2 cellular contexts compared by ENCODE assay signal in the genomic region with DNA sequence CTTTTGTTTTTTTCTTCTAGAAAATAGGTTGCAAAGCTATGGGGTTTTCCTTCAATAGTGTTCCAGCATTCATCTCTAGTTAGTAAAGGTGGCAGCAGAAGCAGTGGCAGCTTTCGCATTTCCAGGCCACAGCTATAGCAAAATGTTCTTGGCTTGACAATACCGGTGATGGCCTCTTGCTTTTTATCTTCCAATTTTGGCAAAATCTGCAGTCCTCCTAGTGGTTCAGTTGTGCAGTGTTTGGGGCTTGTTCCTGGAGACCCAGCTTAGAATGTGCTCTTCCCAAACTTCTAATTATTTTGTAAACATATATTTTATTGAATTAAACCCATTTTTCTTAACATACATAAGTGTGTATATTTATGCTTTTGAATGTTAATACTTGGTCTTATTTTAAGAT.
TF ChIP-seq lines count a peak whose summit lies in the region.

No MANE protein-coding gene starts in this region.

TF ChIP-seq in IMR-90, 13 proteins besides CTCF, POLR2A, EP300 and RAD21:
- TF ChIP-seq RCOR1 (IDR thresholded peaks at IDR 0.05; ENCODE audit: insufficient replicate concordance, low read length) (no peak), CEBPB (IDR thresholded peaks at IDR 0.05; ENCODE audit: low read depth, low read length) (no peak), MXI1 (IDR thresholded peaks at IDR 0.05; ENCODE audit: borderline replicate concordance, low read depth, low read length) (no peak), FOS (IDR thresholded peaks at IDR 0.05; ENCODE audit: low read depth, low read length) (no peak), MAZ (IDR thresholded peaks at IDR 0.05; ENCODE audit: borderline replicate concordance, low read depth, low read length) (no peak)

TF ChIP-seq in GM12878, 131 proteins besides CTCF, POLR2A, EP300 and RAD21:
- TF ChIP-seq CHD1 (IDR thresholded peaks at IDR 0.05; ENCODE audit: low read depth, low read length) (no peak), IKZF1 (conservative IDR thresholded peaks at IDR 0.05) (no peak), SUZ12 (IDR thresholded peaks at IDR 0.05; ENCODE audit: unreplicated experiment) (no peak), SIN3A (IDR thresholded peaks at IDR 0.05; ENCODE audit: low read depth, low read length) (no peak), FOXK2 (IDR thresholded peaks at IDR 0.05) (no peak), ZNF217 (IDR thresholded peaks at IDR 0.05) (no peak), MYC (IDR thresholded peaks at IDR 0.05; ENCODE audit: insufficient read depth, insufficient read length, insufficient replicate concordance, low read length, severe bottlenecking) (no peak)
- TF ChIP-seq, protein P1, sequence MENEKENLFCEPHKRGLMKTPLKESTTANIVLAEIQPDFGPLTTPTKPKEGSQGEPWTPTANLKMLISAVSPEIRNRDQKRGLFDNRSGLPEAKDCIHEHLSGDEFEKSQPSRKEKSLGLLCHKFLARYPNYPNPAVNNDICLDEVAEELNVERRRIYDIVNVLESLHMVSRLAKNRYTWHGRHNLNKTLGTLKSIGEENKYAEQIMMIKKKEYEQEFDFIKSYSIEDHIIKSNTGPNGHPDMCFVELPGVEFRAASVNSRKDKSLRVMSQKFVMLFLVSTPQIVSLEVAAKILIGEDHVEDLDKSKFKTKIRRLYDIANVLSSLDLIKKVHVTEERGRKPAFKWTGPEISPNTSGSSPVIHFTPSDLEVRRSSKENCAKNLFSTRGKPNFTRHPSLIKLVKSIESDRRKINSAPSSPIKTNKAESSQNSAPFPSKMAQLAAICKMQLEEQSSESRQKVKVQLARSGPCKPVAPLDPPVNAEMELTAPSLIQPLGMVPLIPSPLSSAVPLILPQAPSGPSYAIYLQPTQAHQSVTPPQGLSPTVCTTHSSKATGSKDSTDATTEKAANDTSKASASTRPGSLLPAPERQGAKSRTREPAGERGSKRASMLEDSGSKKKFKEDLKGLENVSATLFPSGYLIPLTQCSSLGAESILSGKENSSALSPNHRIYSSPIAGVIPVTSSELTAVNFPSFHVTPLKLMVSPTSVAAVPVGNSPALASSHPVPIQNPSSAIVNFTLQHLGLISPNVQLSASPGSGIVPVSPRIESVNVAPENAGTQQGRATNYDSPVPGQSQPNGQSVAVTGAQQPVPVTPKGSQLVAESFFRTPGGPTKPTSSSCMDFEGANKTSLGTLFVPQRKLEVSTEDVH (IDR thresholded peaks at IDR 0.05; ENCODE audit: low read depth, partially characterized antibody), result no peak
- TF ChIP-seq, protein P2, sequence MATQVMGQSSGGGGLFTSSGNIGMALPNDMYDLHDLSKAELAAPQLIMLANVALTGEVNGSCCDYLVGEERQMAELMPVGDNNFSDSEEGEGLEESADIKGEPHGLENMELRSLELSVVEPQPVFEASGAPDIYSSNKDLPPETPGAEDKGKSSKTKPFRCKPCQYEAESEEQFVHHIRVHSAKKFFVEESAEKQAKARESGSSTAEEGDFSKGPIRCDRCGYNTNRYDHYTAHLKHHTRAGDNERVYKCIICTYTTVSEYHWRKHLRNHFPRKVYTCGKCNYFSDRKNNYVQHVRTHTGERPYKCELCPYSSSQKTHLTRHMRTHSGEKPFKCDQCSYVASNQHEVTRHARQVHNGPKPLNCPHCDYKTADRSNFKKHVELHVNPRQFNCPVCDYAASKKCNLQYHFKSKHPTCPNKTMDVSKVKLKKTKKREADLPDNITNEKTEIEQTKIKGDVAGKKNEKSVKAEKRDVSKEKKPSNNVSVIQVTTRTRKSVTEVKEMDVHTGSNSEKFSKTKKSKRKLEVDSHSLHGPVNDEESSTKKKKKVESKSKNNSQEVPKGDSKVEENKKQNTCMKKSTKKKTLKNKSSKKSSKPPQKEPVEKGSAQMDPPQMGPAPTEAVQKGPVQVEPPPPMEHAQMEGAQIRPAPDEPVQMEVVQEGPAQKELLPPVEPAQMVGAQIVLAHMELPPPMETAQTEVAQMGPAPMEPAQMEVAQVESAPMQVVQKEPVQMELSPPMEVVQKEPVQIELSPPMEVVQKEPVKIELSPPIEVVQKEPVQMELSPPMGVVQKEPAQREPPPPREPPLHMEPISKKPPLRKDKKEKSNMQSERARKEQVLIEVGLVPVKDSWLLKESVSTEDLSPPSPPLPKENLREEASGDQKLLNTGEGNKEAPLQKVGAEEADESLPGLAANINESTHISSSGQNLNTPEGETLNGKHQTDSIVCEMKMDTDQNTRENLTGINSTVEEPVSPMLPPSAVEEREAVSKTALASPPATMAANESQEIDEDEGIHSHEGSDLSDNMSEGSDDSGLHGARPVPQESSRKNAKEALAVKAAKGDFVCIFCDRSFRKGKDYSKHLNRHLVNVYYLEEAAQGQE (IDR thresholded peaks at IDR 0.05; ENCODE audit: low read depth, low read length), result no peak
- TF ChIP-seq, protein P3, sequence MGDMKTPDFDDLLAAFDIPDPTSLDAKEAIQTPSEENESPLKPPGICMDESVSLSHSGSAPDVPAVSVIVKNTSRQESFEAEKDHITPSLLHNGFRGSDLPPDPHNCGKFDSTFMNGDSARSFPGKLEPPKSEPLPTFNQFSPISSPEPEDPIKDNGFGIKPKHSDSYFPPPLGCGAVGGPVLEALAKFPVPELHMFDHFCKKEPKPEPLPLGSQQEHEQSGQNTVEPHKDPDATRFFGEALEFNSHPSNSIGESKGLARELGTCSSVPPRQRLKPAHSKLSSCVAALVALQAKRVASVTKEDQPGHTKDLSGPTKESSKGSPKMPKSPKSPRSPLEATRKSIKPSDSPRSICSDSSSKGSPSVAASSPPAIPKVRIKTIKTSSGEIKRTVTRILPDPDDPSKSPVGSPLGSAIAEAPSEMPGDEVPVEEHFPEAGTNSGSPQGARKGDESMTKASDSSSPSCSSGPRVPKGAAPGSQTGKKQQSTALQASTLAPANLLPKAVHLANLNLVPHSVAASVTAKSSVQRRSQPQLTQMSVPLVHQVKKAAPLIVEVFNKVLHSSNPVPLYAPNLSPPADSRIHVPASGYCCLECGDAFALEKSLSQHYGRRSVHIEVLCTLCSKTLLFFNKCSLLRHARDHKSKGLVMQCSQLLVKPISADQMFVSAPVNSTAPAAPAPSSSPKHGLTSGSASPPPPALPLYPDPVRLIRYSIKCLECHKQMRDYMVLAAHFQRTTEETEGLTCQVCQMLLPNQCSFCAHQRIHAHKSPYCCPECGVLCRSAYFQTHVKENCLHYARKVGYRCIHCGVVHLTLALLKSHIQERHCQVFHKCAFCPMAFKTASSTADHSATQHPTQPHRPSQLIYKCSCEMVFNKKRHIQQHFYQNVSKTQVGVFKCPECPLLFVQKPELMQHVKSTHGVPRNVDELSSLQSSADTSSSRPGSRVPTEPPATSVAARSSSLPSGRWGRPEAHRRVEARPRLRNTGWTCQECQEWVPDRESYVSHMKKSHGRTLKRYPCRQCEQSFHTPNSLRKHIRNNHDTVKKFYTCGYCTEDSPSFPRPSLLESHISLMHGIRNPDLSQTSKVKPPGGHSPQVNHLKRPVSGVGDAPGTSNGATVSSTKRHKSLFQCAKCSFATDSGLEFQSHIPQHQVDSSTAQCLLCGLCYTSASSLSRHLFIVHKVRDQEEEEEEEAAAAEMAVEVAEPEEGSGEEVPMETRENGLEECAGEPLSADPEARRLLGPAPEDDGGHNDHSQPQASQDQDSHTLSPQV (IDR thresholded peaks at IDR 0.05), result no peak
- TF ChIP-seq, protein P4, sequence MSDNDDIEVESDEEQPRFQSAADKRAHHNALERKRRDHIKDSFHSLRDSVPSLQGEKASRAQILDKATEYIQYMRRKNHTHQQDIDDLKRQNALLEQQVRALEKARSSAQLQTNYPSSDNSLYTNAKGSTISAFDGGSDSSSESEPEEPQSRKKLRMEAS (IDR thresholded peaks at IDR 0.05; ENCODE audit: low read depth, low read length), result no peak
- TF ChIP-seq, protein P5, sequence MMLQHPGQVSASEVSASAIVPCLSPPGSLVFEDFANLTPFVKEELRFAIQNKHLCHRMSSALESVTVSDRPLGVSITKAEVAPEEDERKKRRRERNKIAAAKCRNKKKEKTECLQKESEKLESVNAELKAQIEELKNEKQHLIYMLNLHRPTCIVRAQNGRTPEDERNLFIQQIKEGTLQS (IDR thresholded peaks at IDR 0.05; ENCODE audit: borderline replicate concordance, extremely low read depth, low read depth, low read length), result no peak
- TF ChIP-seq, protein P6, sequence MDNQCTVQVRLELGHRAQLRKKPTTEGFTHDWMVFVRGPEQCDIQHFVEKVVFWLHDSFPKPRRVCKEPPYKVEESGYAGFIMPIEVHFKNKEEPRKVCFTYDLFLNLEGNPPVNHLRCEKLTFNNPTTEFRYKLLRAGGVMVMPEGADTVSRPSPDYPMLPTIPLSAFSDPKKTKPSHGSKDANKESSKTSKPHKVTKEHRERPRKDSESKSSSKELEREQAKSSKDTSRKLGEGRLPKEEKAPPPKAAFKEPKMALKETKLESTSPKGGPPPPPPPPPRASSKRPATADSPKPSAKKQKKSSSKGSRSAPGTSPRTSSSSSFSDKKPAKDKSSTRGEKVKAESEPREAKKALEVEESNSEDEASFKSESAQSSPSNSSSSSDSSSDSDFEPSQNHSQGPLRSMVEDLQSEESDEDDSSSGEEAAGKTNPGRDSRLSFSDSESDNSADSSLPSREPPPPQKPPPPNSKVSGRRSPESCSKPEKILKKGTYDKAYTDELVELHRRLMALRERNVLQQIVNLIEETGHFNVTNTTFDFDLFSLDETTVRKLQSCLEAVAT (IDR thresholded peaks at IDR 0.05), result no peak
